In the genomic region with DNA sequence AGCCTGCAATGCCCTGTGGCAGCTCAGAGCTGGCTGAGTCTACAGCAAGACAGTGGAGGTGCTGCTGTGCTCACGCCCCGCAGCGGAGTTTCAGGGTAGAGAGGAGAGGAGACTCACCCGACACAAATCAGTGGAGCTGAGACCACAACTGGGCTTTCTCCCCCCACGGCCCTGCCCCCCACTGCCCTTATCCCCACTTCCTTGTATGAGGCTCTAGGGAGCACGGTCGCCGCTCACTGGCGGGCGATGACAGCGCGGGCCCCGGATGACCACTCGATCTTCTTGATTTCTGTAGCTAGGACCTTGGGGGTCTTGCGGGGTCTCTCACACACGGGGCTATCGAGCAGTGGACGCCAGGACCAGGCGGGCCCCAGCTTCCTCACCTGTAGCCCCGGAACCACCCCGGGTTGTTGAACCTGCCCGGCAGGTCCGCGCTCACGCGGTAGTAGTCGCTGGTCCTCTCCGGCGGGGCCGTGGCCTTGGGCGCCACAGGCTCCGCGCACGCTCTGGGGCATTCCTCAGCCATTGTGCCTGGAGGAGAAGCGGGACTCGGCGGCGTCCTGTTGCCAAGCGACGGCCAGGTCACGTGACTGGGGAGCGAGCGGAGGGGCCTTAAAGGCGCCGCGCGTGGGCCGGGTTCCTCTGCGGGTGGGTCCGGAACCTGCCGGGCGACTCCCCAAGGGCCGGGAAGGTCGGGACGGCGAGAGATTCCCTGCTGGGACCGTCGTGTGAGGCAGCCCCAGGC, we compare ENCODE assay signal across 1 cellular context.
TF ChIP-seq lines count a peak whose summit lies in the region.

No MANE protein-coding gene starts in this region.

TF ChIP-seq in HEK293, 187 proteins besides CTCF, POLR2A, EP300 and RAD21 (continued from another document and continues in another):
- TF ChIP-seq, protein P1, sequence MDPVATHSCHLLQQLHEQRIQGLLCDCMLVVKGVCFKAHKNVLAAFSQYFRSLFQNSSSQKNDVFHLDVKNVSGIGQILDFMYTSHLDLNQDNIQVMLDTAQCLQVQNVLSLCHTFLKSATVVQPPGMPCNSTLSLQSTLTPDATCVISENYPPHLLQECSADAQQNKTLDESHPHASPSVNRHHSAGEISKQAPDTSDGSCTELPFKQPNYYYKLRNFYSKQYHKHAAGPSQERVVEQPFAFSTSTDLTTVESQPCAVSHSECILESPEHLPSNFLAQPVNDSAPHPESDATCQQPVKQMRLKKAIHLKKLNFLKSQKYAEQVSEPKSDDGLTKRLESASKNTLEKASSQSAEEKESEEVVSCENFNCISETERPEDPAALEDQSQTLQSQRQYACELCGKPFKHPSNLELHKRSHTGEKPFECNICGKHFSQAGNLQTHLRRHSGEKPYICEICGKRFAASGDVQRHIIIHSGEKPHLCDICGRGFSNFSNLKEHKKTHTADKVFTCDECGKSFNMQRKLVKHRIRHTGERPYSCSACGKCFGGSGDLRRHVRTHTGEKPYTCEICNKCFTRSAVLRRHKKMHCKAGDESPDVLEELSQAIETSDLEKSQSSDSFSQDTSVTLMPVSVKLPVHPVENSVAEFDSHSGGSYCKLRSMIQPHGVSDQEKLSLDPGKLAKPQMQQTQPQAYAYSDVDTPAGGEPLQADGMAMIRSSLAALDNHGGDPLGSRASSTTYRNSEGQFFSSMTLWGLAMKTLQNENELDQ (tag by site-specific recombination; IDR thresholded peaks at IDR 0.05; ENCODE audit: low read depth): no peak
- TF ChIP-seq ZNF571 (tag by site-specific recombination; IDR thresholded peaks at IDR 0.05): no peak
- peak; percentile 68 for TF ChIP-seq KLF8 (tag by site-specific recombination; IDR thresholded peaks at IDR 0.05)
- TF ChIP-seq ZNF501 (tag by site-specific recombination; IDR thresholded peaks at IDR 0.05): no peak
- no peak for TF ChIP-seq ZNF366 (tag by site-specific recombination; conservative IDR thresholded peaks at IDR 0.05)
- TF ChIP-seq ZNF843 (tag by site-specific recombination; IDR thresholded peaks at IDR 0.05): peak; percentile 27; the same call in 1 of the 2 replicates
- TF ChIP-seq KLF10 (tag by site-specific recombination; IDR thresholded peaks at IDR 0.05): no peak
- peak; percentile 96 for TF ChIP-seq GLIS1 (tag by site-specific recombination; IDR thresholded peaks at IDR 0.05)
- no peak for TF ChIP-seq ZNF48 (tag by site-specific recombination; IDR thresholded peaks at IDR 0.05)
- TF ChIP-seq, protein P2, sequence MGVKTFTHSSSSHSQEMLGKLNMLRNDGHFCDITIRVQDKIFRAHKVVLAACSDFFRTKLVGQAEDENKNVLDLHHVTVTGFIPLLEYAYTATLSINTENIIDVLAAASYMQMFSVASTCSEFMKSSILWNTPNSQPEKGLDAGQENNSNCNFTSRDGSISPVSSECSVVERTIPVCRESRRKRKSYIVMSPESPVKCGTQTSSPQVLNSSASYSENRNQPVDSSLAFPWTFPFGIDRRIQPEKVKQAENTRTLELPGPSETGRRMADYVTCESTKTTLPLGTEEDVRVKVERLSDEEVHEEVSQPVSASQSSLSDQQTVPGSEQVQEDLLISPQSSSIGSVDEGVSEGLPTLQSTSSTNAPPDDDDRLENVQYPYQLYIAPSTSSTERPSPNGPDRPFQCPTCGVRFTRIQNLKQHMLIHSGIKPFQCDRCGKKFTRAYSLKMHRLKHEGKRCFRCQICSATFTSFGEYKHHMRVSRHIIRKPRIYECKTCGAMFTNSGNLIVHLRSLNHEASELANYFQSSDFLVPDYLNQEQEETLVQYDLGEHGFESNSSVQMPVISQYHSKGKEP (tag by site-specific recombination; IDR thresholded peaks at IDR 0.05): 0 out of 2 replicates have a peak, but pooled peaks have one; percentile 10
- no peak for TF ChIP-seq ZNF140 (tag by site-specific recombination; IDR thresholded peaks at IDR 0.05)
- no peak for TF ChIP-seq ZNF792 (tag by site-specific recombination; IDR thresholded peaks at IDR 0.05)
- no peak for TF ChIP-seq HOXA7 (CRISPR knock-in tag; IDR thresholded peaks at IDR 0.05; ENCODE audit: borderline replicate concordance)
- TF ChIP-seq ZNF423 (tag by site-specific recombination; IDR thresholded peaks at IDR 0.05): 0 out of 2 replicates have a peak, but pooled peaks have one; percentile 13
- no peak for TF ChIP-seq ZNF785 (tag by site-specific recombination; IDR thresholded peaks at IDR 0.05)
- no peak for TF ChIP-seq SALL2 (tag by site-specific recombination; IDR thresholded peaks at IDR 0.05; ENCODE audit: borderline replicate concordance)
- no peak for TF ChIP-seq ZNF518A (tag by site-specific recombination; conservative IDR thresholded peaks at IDR 0.05; ENCODE audit: low read depth)
- TF ChIP-seq BCL11B (tag by site-specific recombination; IDR thresholded peaks at IDR 0.05; ENCODE audit: low read depth): no peak
- TF ChIP-seq, protein P3, sequence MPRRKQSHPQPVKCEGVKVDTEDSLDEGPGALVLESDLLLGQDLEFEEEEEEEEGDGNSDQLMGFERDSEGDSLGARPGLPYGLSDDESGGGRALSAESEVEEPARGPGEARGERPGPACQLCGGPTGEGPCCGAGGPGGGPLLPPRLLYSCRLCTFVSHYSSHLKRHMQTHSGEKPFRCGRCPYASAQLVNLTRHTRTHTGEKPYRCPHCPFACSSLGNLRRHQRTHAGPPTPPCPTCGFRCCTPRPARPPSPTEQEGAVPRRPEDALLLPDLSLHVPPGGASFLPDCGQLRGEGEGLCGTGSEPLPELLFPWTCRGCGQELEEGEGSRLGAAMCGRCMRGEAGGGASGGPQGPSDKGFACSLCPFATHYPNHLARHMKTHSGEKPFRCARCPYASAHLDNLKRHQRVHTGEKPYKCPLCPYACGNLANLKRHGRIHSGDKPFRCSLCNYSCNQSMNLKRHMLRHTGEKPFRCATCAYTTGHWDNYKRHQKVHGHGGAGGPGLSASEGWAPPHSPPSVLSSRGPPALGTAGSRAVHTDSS (tag by site-specific recombination; IDR thresholded peaks at IDR 0.05): no peak
- TF ChIP-seq, protein P4, sequence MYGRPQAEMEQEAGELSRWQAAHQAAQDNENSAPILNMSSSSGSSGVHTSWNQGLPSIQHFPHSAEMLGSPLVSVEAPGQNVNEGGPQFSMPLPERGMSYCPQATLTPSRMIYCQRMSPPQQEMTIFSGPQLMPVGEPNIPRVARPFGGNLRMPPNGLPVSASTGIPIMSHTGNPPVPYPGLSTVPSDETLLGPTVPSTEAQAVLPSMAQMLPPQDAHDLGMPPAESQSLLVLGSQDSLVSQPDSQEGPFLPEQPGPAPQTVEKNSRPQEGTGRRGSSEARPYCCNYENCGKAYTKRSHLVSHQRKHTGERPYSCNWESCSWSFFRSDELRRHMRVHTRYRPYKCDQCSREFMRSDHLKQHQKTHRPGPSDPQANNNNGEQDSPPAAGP (tag by site-specific recombination; IDR thresholded peaks at IDR 0.05): peak; percentile 52
- no peak for TF ChIP-seq ZNF10 (tag by site-specific recombination; IDR thresholded peaks at IDR 0.05)
- peak; percentile 74; the same call in 1 of the 2 replicates for TF ChIP-seq YY2 (tag by site-specific recombination; IDR thresholded peaks at IDR 0.05)
- TF ChIP-seq, protein P5, sequence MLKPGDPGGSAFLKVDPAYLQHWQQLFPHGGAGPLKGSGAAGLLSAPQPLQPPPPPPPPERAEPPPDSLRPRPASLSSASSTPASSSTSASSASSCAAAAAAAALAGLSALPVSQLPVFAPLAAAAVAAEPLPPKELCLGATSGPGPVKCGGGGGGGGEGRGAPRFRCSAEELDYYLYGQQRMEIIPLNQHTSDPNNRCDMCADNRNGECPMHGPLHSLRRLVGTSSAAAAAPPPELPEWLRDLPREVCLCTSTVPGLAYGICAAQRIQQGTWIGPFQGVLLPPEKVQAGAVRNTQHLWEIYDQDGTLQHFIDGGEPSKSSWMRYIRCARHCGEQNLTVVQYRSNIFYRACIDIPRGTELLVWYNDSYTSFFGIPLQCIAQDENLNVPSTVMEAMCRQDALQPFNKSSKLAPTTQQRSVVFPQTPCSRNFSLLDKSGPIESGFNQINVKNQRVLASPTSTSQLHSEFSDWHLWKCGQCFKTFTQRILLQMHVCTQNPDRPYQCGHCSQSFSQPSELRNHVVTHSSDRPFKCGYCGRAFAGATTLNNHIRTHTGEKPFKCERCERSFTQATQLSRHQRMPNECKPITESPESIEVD (tag by site-specific recombination; IDR thresholded peaks at IDR 0.05): no peak
- TF ChIP-seq ZNF704 (tag by site-specific recombination; IDR thresholded peaks at IDR 0.05): no peak
- peak; percentile 61; the same call in 1 of the 2 replicates for TF ChIP-seq YY1 (tag by site-specific recombination; IDR thresholded peaks at IDR 0.05)
- TF ChIP-seq, protein P6, sequence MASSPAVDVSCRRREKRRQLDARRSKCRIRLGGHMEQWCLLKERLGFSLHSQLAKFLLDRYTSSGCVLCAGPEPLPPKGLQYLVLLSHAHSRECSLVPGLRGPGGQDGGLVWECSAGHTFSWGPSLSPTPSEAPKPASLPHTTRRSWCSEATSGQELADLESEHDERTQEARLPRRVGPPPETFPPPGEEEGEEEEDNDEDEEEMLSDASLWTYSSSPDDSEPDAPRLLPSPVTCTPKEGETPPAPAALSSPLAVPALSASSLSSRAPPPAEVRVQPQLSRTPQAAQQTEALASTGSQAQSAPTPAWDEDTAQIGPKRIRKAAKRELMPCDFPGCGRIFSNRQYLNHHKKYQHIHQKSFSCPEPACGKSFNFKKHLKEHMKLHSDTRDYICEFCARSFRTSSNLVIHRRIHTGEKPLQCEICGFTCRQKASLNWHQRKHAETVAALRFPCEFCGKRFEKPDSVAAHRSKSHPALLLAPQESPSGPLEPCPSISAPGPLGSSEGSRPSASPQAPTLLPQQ (tag by site-specific recombination; IDR thresholded peaks at IDR 0.05): peak; percentile 95
- peak; percentile 35; the same call in 1 of the 2 replicates for TF ChIP-seq ZSCAN30 (tag by site-specific recombination; IDR thresholded peaks at IDR 0.05)
- TF ChIP-seq ZNF561 (tag by site-specific recombination; IDR thresholded peaks at IDR 0.05; ENCODE audit: borderline replicate concordance): 0 out of 2 replicates have a peak, but pooled peaks have one; percentile 12
- no peak for TF ChIP-seq ZNF747 (tag by site-specific recombination; IDR thresholded peaks at IDR 0.05)
- no peak for TF ChIP-seq ZNF658 (tag by site-specific recombination; IDR thresholded peaks at IDR 0.05)
- TF ChIP-seq PRDM10 (tag by site-specific recombination; IDR thresholded peaks at IDR 0.05): no peak
- TF ChIP-seq GLI2 (tag by site-specific recombination; IDR thresholded peaks at IDR 0.05; ENCODE audit: borderline replicate concordance, low read depth): no peak
- no peak for TF ChIP-seq MEIS1 (CRISPR knock-in tag; IDR thresholded peaks at IDR 0.05; ENCODE audit: borderline replicate concordance)
- TF ChIP-seq ZNF155 (tag by site-specific recombination; IDR thresholded peaks at IDR 0.05): no peak
- TF ChIP-seq ZNF664 (tag by site-specific recombination; IDR thresholded peaks at IDR 0.05): no peak
